In genomic region chrX:118480172-118480571, GRCh38 we compare ENCODE assay signal across 27 cellular contexts.
"Had no signal": no experiment of that assay in that cellular context is flagged by ENCODE, and none has a peak within 500 bp of the region (broad histone marks: within the 10 kb centered on the region; RNA-seq: fewer than 3 reads in every experiment).

No MANE protein-coding gene starts in this region.

- H3K4me1 ChIP-seq: colonic mucosa, left ventricle myocardium inferior, lower lobe of right lung, prostate gland, right atrium auricular region, sigmoid colon, stomach, thyroid gland had no signal

- H3K9me3 Mint-ChIP-seq: dendritic cell treated with granulocyte-macrophage colony-stimulating factor and Interleukin-4, amounts not matched to agents 40 ng/mL and 50 ng/mL, for 4 days; immature natural killer cell; stimulated activated effector memory CD8-positive, alpha-beta T cell treated with anti-CD3 and anti-CD28 coated beads, Interleukin-12 subunit alpha, Interleukin-12 subunit beta, amount 100 ng/mL, for 72 hours; type B pancreatic cell had no signal

- DNase-seq: colonic mucosa; effector CD8-positive, alpha-beta T cell; endodermal cell; hypothalamus; immature natural killer cell; islet precursor cell; kidney glomerular epithelial cell; left colon; left ventricle myocardium inferior; lower lobe of right lung; naive thymus-derived CD8-positive, alpha-beta T cell; nephron progenitor cell; nucleus accumbens; sigmoid colon; stimulated activated CD4-positive, alpha-beta T cell treated with anti-CD3 and anti-CD28 coated beads, Interleukin-2, amount 100 ng/mL, for 24 hours; stimulated activated CD4-positive, alpha-beta T cell treated with anti-CD3 and anti-CD28 coated beads, Interleukin-4, amount 100 ng/mL, for 24 hours; stimulated activated naive CD4-positive, alpha-beta T cell treated with Interleukin-2 at 50 U/mL for 16 hours; stomach; thyroid gland had no signal

- H3K4me1 Mint-ChIP-seq: endodermal cell; immature natural killer cell; naive thymus-derived CD8-positive, alpha-beta T cell; nephron progenitor cell; stimulated activated effector memory CD8-positive, alpha-beta T cell treated with anti-CD3 and anti-CD28 coated beads, Interleukin-12 subunit alpha, Interleukin-12 subunit beta, amount 100 ng/mL, for 72 hours had no signal

- H3K27ac ChIP-seq: colonic mucosa, epithelial cell of prostate, left ventricle myocardium inferior, lower lobe of right lung, prostate gland, right atrium auricular region, sigmoid colon, stomach, thyroid gland had no signal

- H3K36me3 Mint-ChIP-seq: immature natural killer cell; naive thymus-derived CD8-positive, alpha-beta T cell; stimulated activated effector memory CD8-positive, alpha-beta T cell treated with anti-CD3 and anti-CD28 coated beads, Interleukin-12 subunit alpha, Interleukin-12 subunit beta, amount 100 ng/mL, for 72 hours; type B pancreatic cell had no signal

- H3K27me3 Mint-ChIP-seq: dendritic cell treated with granulocyte-macrophage colony-stimulating factor and Interleukin-4, amounts not matched to agents 40 ng/mL and 50 ng/mL, for 4 days; naive thymus-derived CD8-positive, alpha-beta T cell; type B pancreatic cell had no signal

- H3K27me3 ChIP-seq: colonic mucosa, right atrium auricular region, sigmoid colon, stomach, thyroid gland had no signal

- H3K4me3 Mint-ChIP-seq: dendritic cell treated with granulocyte-macrophage colony-stimulating factor and Interleukin-4, amounts not matched to agents 40 ng/mL and 50 ng/mL, for 4 days; endodermal cell; immature natural killer cell; naive thymus-derived CD8-positive, alpha-beta T cell; nephron progenitor cell; stimulated activated effector memory CD8-positive, alpha-beta T cell treated with anti-CD3 and anti-CD28 coated beads, Interleukin-12 subunit alpha, Interleukin-12 subunit beta, amount 100 ng/mL, for 72 hours; type B pancreatic cell had no signal

- FAIRE-seq: frontal cortex had no signal

- H3K4me3 ChIP-seq: colonic mucosa, left ventricle myocardium inferior, lower lobe of right lung, prostate gland, right atrium auricular region, sigmoid colon, stomach, thyroid gland had no signal

- H3K9me3 ChIP-seq: colonic mucosa, left ventricle myocardium inferior, lower lobe of right lung, prostate gland, right atrium auricular region, sigmoid colon, stomach, thyroid gland had no signal

- H3K27ac Mint-ChIP-seq: dendritic cell treated with granulocyte-macrophage colony-stimulating factor and Interleukin-4, amounts not matched to agents 40 ng/mL and 50 ng/mL, for 4 days; endodermal cell; immature natural killer cell; nephron progenitor cell; stimulated activated effector memory CD8-positive, alpha-beta T cell treated with anti-CD3 and anti-CD28 coated beads, Interleukin-12 subunit alpha, Interleukin-12 subunit beta, amount 100 ng/mL, for 72 hours; type B pancreatic cell had no signal

- ATAC-seq: esophagus mucosa; left colon; lower lobe of right lung; naive thymus-derived CD8-positive, alpha-beta T cell; stimulated activated effector memory CD8-positive, alpha-beta T cell treated with anti-CD3 and anti-CD28 coated beads, Interleukin-12 subunit alpha, Interleukin-12 subunit beta, amount 100 ng/mL, for 72 hours had no signal

- H3K36me3 ChIP-seq: colonic mucosa, left ventricle myocardium inferior, lower lobe of right lung, prostate gland, right atrium auricular region, sigmoid colon, stomach, thyroid gland had no signal
